ENCODE assay signal across 8 cellular contexts in genomic region chr14:67532998-67533753, GRCh38. TPM values are rescaled to one million over a fixed set of nuclear protein-coding genes. Genes with fewer than 3 reads are reported as not detected.
DNase-seq lines count a peak whose midpoint lies in the region; ATAC-seq and TF ChIP-seq lines count a peak whose summit lies in the region.

PLEKHH1 (plus strand) TSS chr14:67533290; CDS start chr14:67541868, 8,578 bp downstream.

- H3K4me1 ChIP-seq in mesodermal cell (ENCODE audit: control insufficient read depth, insufficient read depth, low read length, poor library complexity, severe bottlenecking), result peaks cover 3% of the 10 kb centered on the region

- H3K4me3 ChIP-seq in epithelial cell of esophagus (ENCODE audit: low read length), result peak within 1 kb of the TSS; percentile 57
- peak within 1 kb of the TSS; percentile 55 for H3K4me3 ChIP-seq in mesodermal cell (ENCODE audit: extremely low read depth, insufficient read depth, low read length, poor library complexity, severe bottlenecking)

- no peaks in the 10 kb centered on the region for H3K36me3 ChIP-seq in mesodermal cell (ENCODE audit: control insufficient read depth, insufficient read depth, low read length)

- no peak for TF ChIP-seq CTCF in epithelial cell of esophagus (IDR thresholded peaks at IDR 0.05; ENCODE audit: insufficient read depth, low read depth, low read length, missing control alignments)

- 0% methylated on average over 46 to 65 of the region's 86 CpGs for WGBS in mesodermal cell (ENCODE audit: insufficient coverage in 2 of 2), 2 experiments

- DNase-seq in ELF-1 (ENCODE audit: low read depth, low spot score) (peak; percentile 82), NCI-H510A (lab: John Stamatoyannopoulos, UW) (peak; percentile 84), epithelial cell of esophagus (ENCODE audit: low read depth) (peak; percentile 84)
- peak; percentile 48 for DNase-seq in activated CD8-positive, alpha-beta memory T cell treated with anti-CD3 and anti-CD28 coated beads, Interleukin-2, amount 50 U/mL, for 4 hours
- peak; percentile 14 to 44 for DNase-seq in stimulated activated CD8-positive, alpha-beta memory T cell treated with anti-CD3 and anti-CD28 coated beads, Interleukin-7, amount 100 ng/mL, for 4 hours (ENCODE audit: low read depth in 2 of 2)

- peak within 1 kb of the TSS; percentile 29 for H3K27ac ChIP-seq in mesodermal cell (ENCODE audit: low read depth, low read length, severe bottlenecking)

- H3K9me3 ChIP-seq in mesodermal cell (ENCODE audit: control insufficient read depth, low read length), result no peaks in the 10 kb centered on the region

- ATAC-seq in HG02938 (IDR thresholded peaks at IDR 0.05; ENCODE audit: unreplicated experiment) (peak; percentile 47), HG03378 (IDR thresholded peaks at IDR 0.05; ENCODE audit: unreplicated experiment) (no peak)

RNA-seq across cellular contexts. Expression of gene PLEKHH1, which starts in this region (rescaled TPM):
- 8.0 TPM for polyA plus RNA-seq in mesodermal cell (2013, experiment 1 of 2)
- polyA plus RNA-seq in mesodermal cell (2013, experiment 2 of 2), result 7.7 TPM

Comparison
In these comparisons a context has a peak if more than half of its experiments do, and no peak if none do; other contexts are left out.
1. DNase-seq: peak in every context shown above with its lines; median percentile 84 in NCI-H510A; 84 in epithelial cell of esophagus; 82 in ELF-1; 48 in activated CD8-positive, alpha-beta memory T cell treated with anti-CD3 and anti-CD28 coated beads, Interleukin-2, amount 50 U/mL, for 4 hours; 29 in stimulated activated CD8-positive, alpha-beta memory T cell treated with anti-CD3 and anti-CD28 coated beads, Interleukin-7, amount 100 ng/mL, for 4 hours.